ENCODE assay signal across 2 cellular contexts in the genomic region with DNA sequence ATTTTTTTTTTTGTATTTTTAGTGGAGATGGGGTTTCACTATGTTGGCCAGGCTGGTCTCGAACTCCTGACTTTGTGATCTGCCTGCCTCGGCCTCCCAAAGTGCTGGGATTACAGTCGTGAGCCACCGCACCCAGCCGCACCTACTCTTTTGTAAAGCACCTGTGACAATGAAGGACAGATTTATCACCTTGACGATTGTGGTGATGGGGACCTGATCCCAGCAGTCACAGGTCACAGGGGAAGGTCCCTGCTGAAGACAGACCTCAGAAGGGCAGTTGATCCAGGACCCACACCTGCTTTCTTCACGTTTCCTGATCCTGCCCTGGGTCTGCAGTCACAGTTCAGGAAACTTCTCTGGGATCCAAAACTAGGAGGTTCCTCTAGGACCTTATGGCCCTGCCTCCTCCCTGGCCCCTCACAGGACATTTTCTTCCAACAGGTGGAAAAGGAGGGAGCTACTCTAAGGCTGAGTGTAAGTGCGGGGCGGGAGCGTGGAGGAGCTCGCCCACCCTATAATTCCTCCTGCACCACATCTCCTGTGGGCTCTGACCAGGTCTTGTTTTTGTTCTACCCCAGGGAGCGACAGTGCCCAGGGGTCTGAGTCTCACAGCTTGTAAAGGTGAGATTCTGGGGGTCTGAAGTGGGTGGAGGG.
TF ChIP-seq lines count a peak whose summit lies in the region.

No MANE protein-coding gene starts in this region.

TF ChIP-seq in liver, 16 proteins besides CTCF, POLR2A, EP300 and RAD21:
- TF ChIP-seq, protein P1, sequence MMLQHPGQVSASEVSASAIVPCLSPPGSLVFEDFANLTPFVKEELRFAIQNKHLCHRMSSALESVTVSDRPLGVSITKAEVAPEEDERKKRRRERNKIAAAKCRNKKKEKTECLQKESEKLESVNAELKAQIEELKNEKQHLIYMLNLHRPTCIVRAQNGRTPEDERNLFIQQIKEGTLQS (IDR thresholded peaks at IDR 0.05): no peak
- TF ChIP-seq HNF4G (IDR thresholded peaks at IDR 0.05): no peak
- TF ChIP-seq FOXA1 (IDR thresholded peaks at IDR 0.05): no peak
- TF ChIP-seq, protein P2, sequence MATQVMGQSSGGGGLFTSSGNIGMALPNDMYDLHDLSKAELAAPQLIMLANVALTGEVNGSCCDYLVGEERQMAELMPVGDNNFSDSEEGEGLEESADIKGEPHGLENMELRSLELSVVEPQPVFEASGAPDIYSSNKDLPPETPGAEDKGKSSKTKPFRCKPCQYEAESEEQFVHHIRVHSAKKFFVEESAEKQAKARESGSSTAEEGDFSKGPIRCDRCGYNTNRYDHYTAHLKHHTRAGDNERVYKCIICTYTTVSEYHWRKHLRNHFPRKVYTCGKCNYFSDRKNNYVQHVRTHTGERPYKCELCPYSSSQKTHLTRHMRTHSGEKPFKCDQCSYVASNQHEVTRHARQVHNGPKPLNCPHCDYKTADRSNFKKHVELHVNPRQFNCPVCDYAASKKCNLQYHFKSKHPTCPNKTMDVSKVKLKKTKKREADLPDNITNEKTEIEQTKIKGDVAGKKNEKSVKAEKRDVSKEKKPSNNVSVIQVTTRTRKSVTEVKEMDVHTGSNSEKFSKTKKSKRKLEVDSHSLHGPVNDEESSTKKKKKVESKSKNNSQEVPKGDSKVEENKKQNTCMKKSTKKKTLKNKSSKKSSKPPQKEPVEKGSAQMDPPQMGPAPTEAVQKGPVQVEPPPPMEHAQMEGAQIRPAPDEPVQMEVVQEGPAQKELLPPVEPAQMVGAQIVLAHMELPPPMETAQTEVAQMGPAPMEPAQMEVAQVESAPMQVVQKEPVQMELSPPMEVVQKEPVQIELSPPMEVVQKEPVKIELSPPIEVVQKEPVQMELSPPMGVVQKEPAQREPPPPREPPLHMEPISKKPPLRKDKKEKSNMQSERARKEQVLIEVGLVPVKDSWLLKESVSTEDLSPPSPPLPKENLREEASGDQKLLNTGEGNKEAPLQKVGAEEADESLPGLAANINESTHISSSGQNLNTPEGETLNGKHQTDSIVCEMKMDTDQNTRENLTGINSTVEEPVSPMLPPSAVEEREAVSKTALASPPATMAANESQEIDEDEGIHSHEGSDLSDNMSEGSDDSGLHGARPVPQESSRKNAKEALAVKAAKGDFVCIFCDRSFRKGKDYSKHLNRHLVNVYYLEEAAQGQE (IDR thresholded peaks at IDR 0.05): no peak
- TF ChIP-seq YY1 (IDR thresholded peaks at IDR 0.05): no peak
- TF ChIP-seq RXRA (IDR thresholded peaks at IDR 0.05): no peak
- no peak for TF ChIP-seq NR2F2 (IDR thresholded peaks at IDR 0.05)
- no peak for TF ChIP-seq SP1 (IDR thresholded peaks at IDR 0.05)
- no peak for TF ChIP-seq GABPA (IDR thresholded peaks at IDR 0.05 in 1 of 2, conservative IDR thresholded peaks at IDR 0.05 in 1 of 2)
- no peak for TF ChIP-seq HNF4A (conservative IDR thresholded peaks at IDR 0.05)
- TF ChIP-seq JUND (IDR thresholded peaks at IDR 0.05): no peak
TF ChIP-seq in liver: peak in this region for 0.

TF ChIP-seq in HepG2, 621 proteins besides CTCF, POLR2A, EP300 and RAD21:
- TF ChIP-seq ZBTB20 (CRISPR knock-in tag; IDR thresholded peaks at IDR 0.05; ENCODE audit: borderline replicate concordance, low read depth): no peak
